1 cellular context compared by ENCODE assay signal in the genomic region with DNA sequence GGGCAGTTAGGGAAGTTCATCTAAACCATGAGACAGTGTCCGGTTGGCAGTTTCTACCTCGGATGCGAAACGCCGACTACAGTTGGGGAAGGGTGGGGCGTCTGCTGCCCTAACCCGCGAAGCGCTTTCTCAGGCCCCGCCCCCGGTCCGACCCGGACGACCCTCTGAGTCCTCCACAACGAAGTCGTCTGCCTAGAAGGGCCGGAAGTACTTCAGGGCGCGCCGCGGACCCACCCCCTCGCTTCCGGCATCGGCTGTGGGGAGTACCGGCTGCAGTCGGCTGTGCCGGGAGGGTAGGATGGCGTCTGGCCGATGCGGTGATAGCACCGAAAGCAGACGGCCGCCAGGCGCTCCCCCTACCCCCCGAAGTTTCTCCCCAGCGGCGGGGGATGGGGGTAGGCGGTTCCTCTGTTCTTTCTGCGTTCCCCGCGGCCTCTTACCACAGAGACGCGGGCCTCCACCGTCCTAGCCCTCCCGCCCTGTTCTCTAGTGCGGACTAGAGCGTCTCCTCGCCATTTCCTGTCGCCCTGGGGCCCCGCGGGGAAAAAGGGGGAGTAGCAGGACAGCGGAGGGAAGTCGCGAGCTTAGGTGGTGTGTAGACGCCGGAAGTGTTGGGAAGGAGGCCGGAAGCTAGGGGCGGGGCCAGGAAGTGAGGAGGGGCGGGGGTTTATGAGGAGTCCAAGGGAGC.
TF ChIP-seq lines count a peak whose summit lies in the region.

A gene (plus strand): TSS at position 241 of the 688 bp plus-strand sequence. CDS start 719 bp downstream, outside the sequence.

TF ChIP-seq in WTC11, 78 proteins besides CTCF, POLR2A, EP300 and RAD21 (continued from another document and continues in another):
- TF ChIP-seq, protein P1, sequence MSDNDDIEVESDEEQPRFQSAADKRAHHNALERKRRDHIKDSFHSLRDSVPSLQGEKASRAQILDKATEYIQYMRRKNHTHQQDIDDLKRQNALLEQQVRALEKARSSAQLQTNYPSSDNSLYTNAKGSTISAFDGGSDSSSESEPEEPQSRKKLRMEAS (CRISPR knock-in tag; IDR thresholded peaks at IDR 0.05), result peak; percentile 77
- TF ChIP-seq ETV6 (CRISPR knock-in tag; IDR thresholded peaks at IDR 0.05) (peak; percentile 97), NR2C2 (CRISPR knock-in tag; IDR thresholded peaks at IDR 0.05) (0 out of 2 replicates have a peak, but pooled peaks have one; percentile 30), SP1 (CRISPR knock-in tag; conservative IDR thresholded peaks at IDR 0.05) (peak; percentile 86), NFATC4 (CRISPR knock-in tag; IDR thresholded peaks at IDR 0.05) (no peak), MYBL2 (CRISPR knock-in tag; IDR thresholded peaks at IDR 0.05) (peak; percentile 64), GABPB1 (CRISPR knock-in tag; IDR thresholded peaks at IDR 0.05) (peak; percentile 75), FOXK1 (CRISPR knock-in tag; IDR thresholded peaks at IDR 0.05) (peak; percentile 89), ZNF416 (CRISPR knock-in tag; IDR thresholded peaks at IDR 0.05) (no peak; the same call in 1 of the 2 replicates), ZNF423 (CRISPR knock-in tag; IDR thresholded peaks at IDR 0.05) (no peak), TEAD4 (CRISPR knock-in tag; IDR thresholded peaks at IDR 0.05) (0 out of 2 replicates have a peak, but pooled peaks have one; percentile 51), CREM (CRISPR knock-in tag; IDR thresholded peaks at IDR 0.05) (peak; percentile 43; the same call in 1 of the 2 replicates), GRHL2 (CRISPR knock-in tag; IDR thresholded peaks at IDR 0.05; ENCODE audit: insufficient replicate concordance, severe bottlenecking) (no peak), ZNF232 (CRISPR knock-in tag; IDR thresholded peaks at IDR 0.05) (peak; percentile 70), ZNF317 (CRISPR knock-in tag; IDR thresholded peaks at IDR 0.05; ENCODE audit: borderline replicate concordance, low read depth) (0 out of 2 replicates have a peak, but pooled peaks have one; percentile 9), JUN (CRISPR knock-in tag; IDR thresholded peaks at IDR 0.05) (0 out of 2 replicates have a peak, but pooled peaks have one; percentile 41)
- TF ChIP-seq, protein P2, sequence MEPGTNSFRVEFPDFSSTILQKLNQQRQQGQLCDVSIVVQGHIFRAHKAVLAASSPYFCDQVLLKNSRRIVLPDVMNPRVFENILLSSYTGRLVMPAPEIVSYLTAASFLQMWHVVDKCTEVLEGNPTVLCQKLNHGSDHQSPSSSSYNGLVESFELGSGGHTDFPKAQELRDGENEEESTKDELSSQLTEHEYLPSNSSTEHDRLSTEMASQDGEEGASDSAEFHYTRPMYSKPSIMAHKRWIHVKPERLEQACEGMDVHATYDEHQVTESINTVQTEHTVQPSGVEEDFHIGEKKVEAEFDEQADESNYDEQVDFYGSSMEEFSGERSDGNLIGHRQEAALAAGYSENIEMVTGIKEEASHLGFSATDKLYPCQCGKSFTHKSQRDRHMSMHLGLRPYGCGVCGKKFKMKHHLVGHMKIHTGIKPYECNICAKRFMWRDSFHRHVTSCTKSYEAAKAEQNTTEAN (CRISPR knock-in tag; IDR thresholded peaks at IDR 0.05), result peak; percentile 77; the same call in 1 of the 2 replicates
- TF ChIP-seq, protein P3, sequence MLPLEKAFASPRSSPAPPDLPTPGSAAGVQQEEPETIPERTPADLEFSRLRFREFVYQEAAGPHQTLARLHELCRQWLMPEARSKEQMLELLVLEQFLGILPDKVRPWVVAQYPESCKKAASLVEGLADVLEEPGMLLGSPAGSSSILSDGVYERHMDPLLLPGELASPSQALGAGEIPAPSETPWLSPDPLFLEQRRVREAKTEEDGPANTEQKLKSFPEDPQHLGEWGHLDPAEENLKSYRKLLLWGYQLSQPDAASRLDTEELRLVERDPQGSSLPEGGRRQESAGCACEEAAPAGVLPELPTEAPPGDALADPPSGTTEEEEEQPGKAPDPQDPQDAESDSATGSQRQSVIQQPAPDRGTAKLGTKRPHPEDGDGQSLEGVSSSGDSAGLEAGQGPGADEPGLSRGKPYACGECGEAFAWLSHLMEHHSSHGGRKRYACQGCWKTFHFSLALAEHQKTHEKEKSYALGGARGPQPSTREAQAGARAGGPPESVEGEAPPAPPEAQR (CRISPR knock-in tag; IDR thresholded peaks at IDR 0.05), result no peak
- TF ChIP-seq, protein P4, sequence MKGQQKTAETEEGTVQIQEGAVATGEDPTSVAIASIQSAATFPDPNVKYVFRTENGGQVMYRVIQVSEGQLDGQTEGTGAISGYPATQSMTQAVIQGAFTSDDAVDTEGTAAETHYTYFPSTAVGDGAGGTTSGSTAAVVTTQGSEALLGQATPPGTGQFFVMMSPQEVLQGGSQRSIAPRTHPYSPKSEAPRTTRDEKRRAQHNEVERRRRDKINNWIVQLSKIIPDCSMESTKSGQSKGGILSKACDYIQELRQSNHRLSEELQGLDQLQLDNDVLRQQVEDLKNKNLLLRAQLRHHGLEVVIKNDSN (CRISPR knock-in tag; IDR thresholded peaks at IDR 0.05), result peak; percentile 54; the same call in 1 of the 2 replicates
- TF ChIP-seq, protein P5, sequence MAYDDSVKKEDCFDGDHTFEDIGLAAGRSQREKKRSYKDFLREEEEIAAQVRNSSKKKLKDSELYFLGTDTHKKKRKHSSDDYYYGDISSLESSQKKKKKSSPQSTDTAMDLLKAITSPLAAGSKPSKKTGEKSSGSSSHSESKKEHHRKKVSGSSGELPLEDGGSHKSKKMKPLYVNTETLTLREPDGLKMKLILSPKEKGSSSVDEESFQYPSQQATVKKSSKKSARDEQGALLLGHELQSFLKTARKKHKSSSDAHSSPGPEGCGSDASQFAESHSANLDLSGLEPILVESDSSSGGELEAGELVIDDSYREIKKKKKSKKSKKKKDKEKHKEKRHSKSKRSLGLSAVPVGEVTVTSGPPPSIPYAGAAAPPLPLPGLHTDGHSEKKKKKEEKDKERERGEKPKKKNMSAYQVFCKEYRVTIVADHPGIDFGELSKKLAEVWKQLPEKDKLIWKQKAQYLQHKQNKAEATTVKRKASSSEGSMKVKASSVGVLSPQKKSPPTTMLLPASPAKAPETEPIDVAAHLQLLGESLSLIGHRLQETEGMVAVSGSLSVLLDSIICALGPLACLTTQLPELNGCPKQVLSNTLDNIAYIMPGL (CRISPR knock-in tag; IDR thresholded peaks at IDR 0.05), result peak; percentile 89; the same call in 1 of the 2 replicates
- TF ChIP-seq, protein P6, sequence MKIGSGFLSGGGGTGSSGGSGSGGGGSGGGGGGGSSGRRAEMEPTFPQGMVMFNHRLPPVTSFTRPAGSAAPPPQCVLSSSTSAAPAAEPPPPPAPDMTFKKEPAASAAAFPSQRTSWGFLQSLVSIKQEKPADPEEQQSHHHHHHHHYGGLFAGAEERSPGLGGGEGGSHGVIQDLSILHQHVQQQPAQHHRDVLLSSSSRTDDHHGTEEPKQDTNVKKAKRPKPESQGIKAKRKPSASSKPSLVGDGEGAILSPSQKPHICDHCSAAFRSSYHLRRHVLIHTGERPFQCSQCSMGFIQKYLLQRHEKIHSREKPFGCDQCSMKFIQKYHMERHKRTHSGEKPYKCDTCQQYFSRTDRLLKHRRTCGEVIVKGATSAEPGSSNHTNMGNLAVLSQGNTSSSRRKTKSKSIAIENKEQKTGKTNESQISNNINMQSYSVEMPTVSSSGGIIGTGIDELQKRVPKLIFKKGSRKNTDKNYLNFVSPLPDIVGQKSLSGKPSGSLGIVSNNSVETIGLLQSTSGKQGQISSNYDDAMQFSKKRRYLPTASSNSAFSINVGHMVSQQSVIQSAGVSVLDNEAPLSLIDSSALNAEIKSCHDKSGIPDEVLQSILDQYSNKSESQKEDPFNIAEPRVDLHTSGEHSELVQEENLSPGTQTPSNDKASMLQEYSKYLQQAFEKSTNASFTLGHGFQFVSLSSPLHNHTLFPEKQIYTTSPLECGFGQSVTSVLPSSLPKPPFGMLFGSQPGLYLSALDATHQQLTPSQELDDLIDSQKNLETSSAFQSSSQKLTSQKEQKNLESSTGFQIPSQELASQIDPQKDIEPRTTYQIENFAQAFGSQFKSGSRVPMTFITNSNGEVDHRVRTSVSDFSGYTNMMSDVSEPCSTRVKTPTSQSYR (CRISPR knock-in tag; IDR thresholded peaks at IDR 0.05), result peak; percentile 82; the same call in 1 of the 2 replicates
- TF ChIP-seq, protein P7, sequence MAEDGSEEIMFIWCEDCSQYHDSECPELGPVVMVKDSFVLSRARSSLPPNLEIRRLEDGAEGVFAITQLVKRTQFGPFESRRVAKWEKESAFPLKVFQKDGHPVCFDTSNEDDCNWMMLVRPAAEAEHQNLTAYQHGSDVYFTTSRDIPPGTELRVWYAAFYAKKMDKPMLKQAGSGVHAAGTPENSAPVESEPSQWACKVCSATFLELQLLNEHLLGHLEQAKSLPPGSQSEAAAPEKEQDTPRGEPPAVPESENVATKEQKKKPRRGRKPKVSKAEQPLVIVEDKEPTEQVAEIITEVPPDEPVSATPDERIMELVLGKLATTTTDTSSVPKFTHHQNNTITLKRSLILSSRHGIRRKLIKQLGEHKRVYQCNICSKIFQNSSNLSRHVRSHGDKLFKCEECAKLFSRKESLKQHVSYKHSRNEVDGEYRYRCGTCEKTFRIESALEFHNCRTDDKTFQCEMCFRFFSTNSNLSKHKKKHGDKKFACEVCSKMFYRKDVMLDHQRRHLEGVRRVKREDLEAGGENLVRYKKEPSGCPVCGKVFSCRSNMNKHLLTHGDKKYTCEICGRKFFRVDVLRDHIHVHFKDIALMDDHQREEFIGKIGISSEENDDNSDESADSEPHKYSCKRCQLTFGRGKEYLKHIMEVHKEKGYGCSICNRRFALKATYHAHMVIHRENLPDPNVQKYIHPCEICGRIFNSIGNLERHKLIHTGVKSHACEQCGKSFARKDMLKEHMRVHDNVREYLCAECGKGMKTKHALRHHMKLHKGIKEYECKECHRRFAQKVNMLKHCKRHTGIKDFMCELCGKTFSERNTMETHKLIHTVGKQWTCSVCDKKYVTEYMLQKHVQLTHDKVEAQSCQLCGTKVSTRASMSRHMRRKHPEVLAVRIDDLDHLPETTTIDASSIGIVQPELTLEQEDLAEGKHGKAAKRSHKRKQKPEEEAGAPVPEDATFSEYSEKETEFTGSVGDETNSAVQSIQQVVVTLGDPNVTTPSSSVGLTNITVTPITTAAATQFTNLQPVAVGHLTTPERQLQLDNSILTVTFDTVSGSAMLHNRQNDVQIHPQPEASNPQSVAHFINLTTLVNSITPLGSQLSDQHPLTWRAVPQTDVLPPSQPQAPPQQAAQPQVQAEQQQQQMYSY (CRISPR knock-in tag; IDR thresholded peaks at IDR 0.05), result no peak
- TF ChIP-seq, protein P8, sequence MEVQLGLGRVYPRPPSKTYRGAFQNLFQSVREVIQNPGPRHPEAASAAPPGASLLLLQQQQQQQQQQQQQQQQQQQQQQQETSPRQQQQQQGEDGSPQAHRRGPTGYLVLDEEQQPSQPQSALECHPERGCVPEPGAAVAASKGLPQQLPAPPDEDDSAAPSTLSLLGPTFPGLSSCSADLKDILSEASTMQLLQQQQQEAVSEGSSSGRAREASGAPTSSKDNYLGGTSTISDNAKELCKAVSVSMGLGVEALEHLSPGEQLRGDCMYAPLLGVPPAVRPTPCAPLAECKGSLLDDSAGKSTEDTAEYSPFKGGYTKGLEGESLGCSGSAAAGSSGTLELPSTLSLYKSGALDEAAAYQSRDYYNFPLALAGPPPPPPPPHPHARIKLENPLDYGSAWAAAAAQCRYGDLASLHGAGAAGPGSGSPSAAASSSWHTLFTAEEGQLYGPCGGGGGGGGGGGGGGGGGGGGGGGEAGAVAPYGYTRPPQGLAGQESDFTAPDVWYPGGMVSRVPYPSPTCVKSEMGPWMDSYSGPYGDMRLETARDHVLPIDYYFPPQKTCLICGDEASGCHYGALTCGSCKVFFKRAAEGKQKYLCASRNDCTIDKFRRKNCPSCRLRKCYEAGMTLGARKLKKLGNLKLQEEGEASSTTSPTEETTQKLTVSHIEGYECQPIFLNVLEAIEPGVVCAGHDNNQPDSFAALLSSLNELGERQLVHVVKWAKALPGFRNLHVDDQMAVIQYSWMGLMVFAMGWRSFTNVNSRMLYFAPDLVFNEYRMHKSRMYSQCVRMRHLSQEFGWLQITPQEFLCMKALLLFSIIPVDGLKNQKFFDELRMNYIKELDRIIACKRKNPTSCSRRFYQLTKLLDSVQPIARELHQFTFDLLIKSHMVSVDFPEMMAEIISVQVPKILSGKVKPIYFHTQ (CRISPR knock-in tag; IDR thresholded peaks at IDR 0.05), result no peak
- TF ChIP-seq, protein P9, sequence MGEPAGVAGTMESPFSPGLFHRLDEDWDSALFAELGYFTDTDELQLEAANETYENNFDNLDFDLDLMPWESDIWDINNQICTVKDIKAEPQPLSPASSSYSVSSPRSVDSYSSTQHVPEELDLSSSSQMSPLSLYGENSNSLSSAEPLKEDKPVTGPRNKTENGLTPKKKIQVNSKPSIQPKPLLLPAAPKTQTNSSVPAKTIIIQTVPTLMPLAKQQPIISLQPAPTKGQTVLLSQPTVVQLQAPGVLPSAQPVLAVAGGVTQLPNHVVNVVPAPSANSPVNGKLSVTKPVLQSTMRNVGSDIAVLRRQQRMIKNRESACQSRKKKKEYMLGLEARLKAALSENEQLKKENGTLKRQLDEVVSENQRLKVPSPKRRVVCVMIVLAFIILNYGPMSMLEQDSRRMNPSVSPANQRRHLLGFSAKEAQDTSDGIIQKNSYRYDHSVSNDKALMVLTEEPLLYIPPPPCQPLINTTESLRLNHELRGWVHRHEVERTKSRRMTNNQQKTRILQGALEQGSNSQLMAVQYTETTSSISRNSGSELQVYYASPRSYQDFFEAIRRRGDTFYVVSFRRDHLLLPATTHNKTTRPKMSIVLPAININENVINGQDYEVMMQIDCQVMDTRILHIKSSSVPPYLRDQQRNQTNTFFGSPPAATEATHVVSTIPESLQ (CRISPR knock-in tag; IDR thresholded peaks at IDR 0.05), result no peak
- TF ChIP-seq, protein P10, sequence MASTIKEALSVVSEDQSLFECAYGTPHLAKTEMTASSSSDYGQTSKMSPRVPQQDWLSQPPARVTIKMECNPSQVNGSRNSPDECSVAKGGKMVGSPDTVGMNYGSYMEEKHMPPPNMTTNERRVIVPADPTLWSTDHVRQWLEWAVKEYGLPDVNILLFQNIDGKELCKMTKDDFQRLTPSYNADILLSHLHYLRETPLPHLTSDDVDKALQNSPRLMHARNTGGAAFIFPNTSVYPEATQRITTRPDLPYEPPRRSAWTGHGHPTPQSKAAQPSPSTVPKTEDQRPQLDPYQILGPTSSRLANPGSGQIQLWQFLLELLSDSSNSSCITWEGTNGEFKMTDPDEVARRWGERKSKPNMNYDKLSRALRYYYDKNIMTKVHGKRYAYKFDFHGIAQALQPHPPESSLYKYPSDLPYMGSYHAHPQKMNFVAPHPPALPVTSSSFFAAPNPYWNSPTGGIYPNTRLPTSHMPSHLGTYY (CRISPR knock-in tag; IDR thresholded peaks at IDR 0.05), result no peak
- TF ChIP-seq, protein P11, sequence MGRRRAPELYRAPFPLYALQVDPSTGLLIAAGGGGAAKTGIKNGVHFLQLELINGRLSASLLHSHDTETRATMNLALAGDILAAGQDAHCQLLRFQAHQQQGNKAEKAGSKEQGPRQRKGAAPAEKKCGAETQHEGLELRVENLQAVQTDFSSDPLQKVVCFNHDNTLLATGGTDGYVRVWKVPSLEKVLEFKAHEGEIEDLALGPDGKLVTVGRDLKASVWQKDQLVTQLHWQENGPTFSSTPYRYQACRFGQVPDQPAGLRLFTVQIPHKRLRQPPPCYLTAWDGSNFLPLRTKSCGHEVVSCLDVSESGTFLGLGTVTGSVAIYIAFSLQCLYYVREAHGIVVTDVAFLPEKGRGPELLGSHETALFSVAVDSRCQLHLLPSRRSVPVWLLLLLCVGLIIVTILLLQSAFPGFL (CRISPR knock-in tag; IDR thresholded peaks at IDR 0.05; ENCODE audit: borderline replicate concordance), result no peak
